Comparison of ENCODE assay signal across 14 cellular contexts in the genomic region with DNA sequence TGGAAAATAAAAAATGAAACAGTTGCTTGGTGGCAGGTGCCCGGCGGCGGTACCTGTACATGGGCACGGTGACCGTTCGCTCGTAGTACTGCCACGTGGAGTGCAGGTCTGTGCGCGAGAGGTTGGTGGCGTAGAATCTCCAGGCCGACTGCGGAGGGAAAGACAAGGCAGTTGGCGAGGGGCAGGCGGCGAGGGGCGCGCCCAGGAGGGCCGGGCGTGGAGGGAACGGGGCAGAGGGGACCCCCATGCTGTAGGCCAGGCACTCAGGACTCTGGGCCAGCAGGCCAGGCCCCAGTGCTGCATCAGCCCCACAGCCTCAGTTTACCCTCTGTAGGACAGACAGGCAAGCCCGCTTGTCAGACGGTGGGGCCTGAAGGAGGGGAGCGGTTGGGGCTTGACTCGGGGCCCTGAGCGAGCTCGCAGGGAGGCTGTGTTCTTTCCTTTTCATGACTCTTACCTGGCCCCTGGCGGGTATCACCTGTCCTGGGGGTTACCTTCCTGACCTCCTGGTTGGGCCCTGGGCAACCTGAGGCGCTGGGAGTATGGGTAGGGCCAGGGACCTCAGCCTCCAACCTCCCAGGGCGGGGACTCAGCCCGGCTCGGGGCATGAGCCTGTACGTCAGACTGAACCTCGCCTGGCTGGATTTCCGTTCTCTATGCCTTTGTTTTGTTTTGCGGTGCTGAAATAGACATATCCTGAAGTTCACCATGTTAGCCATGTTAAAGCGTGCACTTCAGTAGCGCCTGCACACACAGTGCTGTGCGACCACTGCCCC. TPM values are rescaled to one million over a fixed set of nuclear protein-coding genes. Genes with fewer than 3 reads are reported as not detected.
DNase-seq lines count a peak whose midpoint lies in the region; ATAC-seq, FAIRE-seq and TF ChIP-seq lines count a peak whose summit lies in the region.
"Had no signal": no experiment of that assay in that cellular context is flagged by ENCODE, and none has a peak within 500 bp of the region (broad histone marks: within the 10 kb centered on the region; RNA-seq: fewer than 3 reads in every experiment).

No MANE protein-coding gene starts in this region.

- H3K27ac Mint-ChIP-seq in stimulated activated naive CD8-positive, alpha-beta T cell treated with anti-CD3 and anti-CD28 coated beads, Interleukin-15, amount 100 ng/mL, for 72 hours = no peak overlapping the region
- H3K27ac Mint-ChIP-seq in activated T-helper 1 cell treated with anti-CD3 and anti-CD28 coated beads, Interleukin-12 subunit alpha, Interleukin-12 subunit beta, Interleukin-2, Interleukin-4 antibody, amounts not matched to agents 30 ng/mL and 10 ng/mL and 1 ng/mL, durations not matched to agents 14 hours and 24 hours and 36 hours = no peak overlapping the region

- intact Hi-C loops in HepG2 (cut with micrococcal nuclease; ENCODE audit: unreplicated experiment) (no loop called here), right lobe of liver (cut with DNase I) (no loop called here)
- intact Hi-C loops in activated T-helper 1 cell treated with anti-CD3 and anti-CD28 coated beads, Interleukin-12 subunit alpha, Interleukin-12 subunit beta, Interleukin-2, Interleukin-4 antibody, amounts not matched to agents 30 ng/mL and 10 ng/mL and 1 ng/mL, durations not matched to agents 14 hours and 24 hours and 36 hours (cut with micrococcal nuclease) = no loop called here

- TF ChIP-seq EP300 in HepG2 (IDR thresholded peaks at IDR 0.05; ENCODE audit: low read depth in 2 of 2, low read length in 2 of 2) = no peak
- TF ChIP-seq EP300 in HepG2 (CRISPR knock-in tag; IDR thresholded peaks at IDR 0.05; ENCODE audit: borderline replicate concordance) = no peak

- in situ Hi-C loops in HepG2 (cut with HindIII; ENCODE audit: extremely low pct_ligation_motif_present, low pct_unique_long_range_greater_than_20kb) = no loop called here

- TF ChIP-seq POLR2A in HepG2 (IDR thresholded peaks at IDR 0.05; ENCODE audit: insufficient read depth in 1 of 2, low read depth in 2 of 2, low read length in 2 of 2) (no peak), right lobe of liver (IDR thresholded peaks at IDR 0.05) (no peak)

- CTCF ChIA-PET in HepG2 (lab: Yijun Ruan, JAX; ENCODE audit: low intra/inter-chr PET ratio, low total read pairs) = no interaction called here

- peaks cover 32% of the 10 kb centered on the region for H3K27me3 Mint-ChIP-seq in stimulated activated naive CD8-positive, alpha-beta T cell treated with anti-CD3 and anti-CD28 coated beads, Interleukin-15, amount 100 ng/mL, for 72 hours
- H3K27me3 Mint-ChIP-seq in activated T-helper 1 cell treated with anti-CD3 and anti-CD28 coated beads, Interleukin-12 subunit alpha, Interleukin-12 subunit beta, Interleukin-2, Interleukin-4 antibody, amounts not matched to agents 30 ng/mL and 10 ng/mL and 1 ng/mL, durations not matched to agents 14 hours and 24 hours and 36 hours (ENCODE audit: insufficient read depth) = no peaks in the 10 kb centered on the region

- FAIRE-seq in HepG2 (lab: Jason Lieb, UNC) (no peak), HTR-8/SVneo (lab: Jason Lieb, UNC) (peak; percentile 26)
- FAIRE-seq: H54 had no signal

- no peak for TF ChIP-seq CTCF in HepG2 (CRISPR knock-in tag; IDR thresholded peaks at IDR 0.05)
- TF ChIP-seq CTCF in right lobe of liver (IDR thresholded peaks at IDR 0.05) = no peak

- H3K9me3 ChIP-seq in HepG2 (ENCODE audit: low read length) = no peaks in the 10 kb centered on the region
- no peaks in the 10 kb centered on the region for H3K9me3 ChIP-seq in right lobe of liver
- H3K9me3 ChIP-seq: BE2C had no signal

- POLR2A ChIA-PET in HepG2 (lab: Yijun Ruan, JAX) = no interaction called here

- ATAC-seq in HepG2 (peak; percentile 14; the same call in 2 of the 3 replicates), right lobe of liver (no peak), HG03469 (IDR thresholded peaks at IDR 0.05; ENCODE audit: unreplicated experiment) (no peak)
- ATAC-seq in stimulated activated naive CD8-positive, alpha-beta T cell treated with anti-CD3 and anti-CD28 coated beads, Interleukin-15, amount 100 ng/mL, for 72 hours = peak; percentile 29

- TF ChIP-seq RAD21 in HepG2 (CRISPR knock-in tag; IDR thresholded peaks at IDR 0.05) = no peak

- no TSS peak for BruUV-seq in HepG2 (replicated peaks; lab: Mats Ljungman, UMichigan)

- H3K4me1 Mint-ChIP-seq in stimulated activated naive CD8-positive, alpha-beta T cell treated with anti-CD3 and anti-CD28 coated beads, Interleukin-15, amount 100 ng/mL, for 72 hours = peaks cover 27% of the 10 kb centered on the region
- H3K4me1 Mint-ChIP-seq in activated T-helper 1 cell treated with anti-CD3 and anti-CD28 coated beads, Interleukin-12 subunit alpha, Interleukin-12 subunit beta, Interleukin-2, Interleukin-4 antibody, amounts not matched to agents 30 ng/mL and 10 ng/mL and 1 ng/mL, durations not matched to agents 14 hours and 24 hours and 36 hours (ENCODE audit: low read depth) = peaks cover 10% of the 10 kb centered on the region

- H3K36me3 Mint-ChIP-seq in activated T-helper 1 cell treated with anti-CD3 and anti-CD28 coated beads, Interleukin-12 subunit alpha, Interleukin-12 subunit beta, Interleukin-2, Interleukin-4 antibody, amounts not matched to agents 30 ng/mL and 10 ng/mL and 1 ng/mL, durations not matched to agents 14 hours and 24 hours and 36 hours (ENCODE audit: low read depth) = no peaks in the 10 kb centered on the region

- no peaks in the 10 kb centered on the region for H3K9me3 Mint-ChIP-seq in stimulated activated naive CD8-positive, alpha-beta T cell treated with anti-CD3 and anti-CD28 coated beads, Interleukin-15, amount 100 ng/mL, for 72 hours
- peaks cover 4% of the 10 kb centered on the region for H3K9me3 Mint-ChIP-seq in activated T-helper 1 cell treated with anti-CD3 and anti-CD28 coated beads, Interleukin-12 subunit alpha, Interleukin-12 subunit beta, Interleukin-2, Interleukin-4 antibody, amounts not matched to agents 30 ng/mL and 10 ng/mL and 1 ng/mL, durations not matched to agents 14 hours and 24 hours and 36 hours

- H3K79me2 ChIP-seq in HepG2 (ENCODE audit: insufficient read depth, low read length) = no peaks in the 10 kb centered on the region

- 75% methylated on average over 39 of the region's 39 CpGs for WGBS in HepG2 (ENCODE audit: low lambda C conversion rate)
- WGBS in right lobe of liver (ENCODE audit: insufficient coverage, low coverage, low lambda C conversion rate, missing lambda C conversion rate) = 86% methylated on average over 21 of the region's 39 CpGs

- no peak for DNase-seq in HepG2 (ENCODE audit: low spot score)
- DNase-seq in right lobe of liver = no peak
- DNase-seq in HTR-8/SVneo (ENCODE audit: insufficient read length, low spot score) = no peak
- peak; percentile 14 for DNase-seq in central memory CD4-positive, alpha-beta T cell
- DNase-seq in stimulated activated naive CD8-positive, alpha-beta T cell treated with anti-CD3 and anti-CD28 coated beads, Interleukin-15, amount 100 ng/mL, for 72 hours = no peak
- no peak for DNase-seq in NCI-H748 (lab: John Stamatoyannopoulos, UW; ENCODE audit: unreplicated experiment)
- DNase-seq in activated T-helper 1 cell treated with anti-CD3 and anti-CD28 coated beads, Interleukin-12 subunit alpha, Interleukin-12 subunit beta, Interleukin-2, Interleukin-4 antibody, amounts not matched to agents 30 ng/mL and 10 ng/mL and 1 ng/mL, durations not matched to agents 14 hours and 24 hours and 36 hours (ENCODE audit: low spot score) = no peak
- DNase-seq: amniotic stem cell, NCI-H524 treated with DMSO at 0.1 percent for 48 hours had no signal

- no peak overlapping the region for H3K4me2 ChIP-seq in HepG2 (ENCODE audit: low read depth, low read length)

- no peak overlapping the region for H3K4me3 ChIP-seq in HepG2 (replicated peaks in 1 of 3; ENCODE audit: insufficient read depth in 1 of 3, low read depth in 2 of 3, low read length in 3 of 3)
- H3K4me3 ChIP-seq in right lobe of liver = no peak overlapping the region

- H3K36me3 ChIP-seq in HepG2 (replicated peaks in 1 of 2; ENCODE audit: control insufficient read depth in 1 of 2, insufficient read depth in 2 of 2, low read length in 2 of 2) (no peaks in the 10 kb centered on the region), right lobe of liver (no peaks in the 10 kb centered on the region)
- H3K36me3 ChIP-seq: BE2C had no signal

- peaks cover 4% of the 10 kb centered on the region; the same call in 1 of the 2 replicates for H4K20me1 ChIP-seq in HepG2 (ENCODE audit: insufficient read depth, low read length)

- no peak overlapping the region for H3K9ac ChIP-seq in HepG2 (ENCODE audit: insufficient read depth, low read depth, low read length)

- H3K27me3 ChIP-seq in HepG2 (ENCODE audit: control insufficient read depth in 1 of 2, insufficient read depth in 2 of 2, low read length in 2 of 2) (peaks cover 12 to 44% of the 10 kb centered on the region in 2 experiments), right lobe of liver (no peaks in the 10 kb centered on the region)
- H3K27me3 ChIP-seq: BE2C had no signal

- no peaks in the 10 kb centered on the region for H3K4me1 ChIP-seq in HepG2 (ENCODE audit: insufficient read depth, low read length)
- no peaks in the 10 kb centered on the region for H3K4me1 ChIP-seq in right lobe of liver
- H3K4me1 ChIP-seq: BE2C had no signal

- H2AFZ ChIP-seq in HepG2 (ENCODE audit: low read length) = no peak overlapping the region

- peak overlapping the region; percentile 71 to 75 for H3K4me3 Mint-ChIP-seq in stimulated activated naive CD8-positive, alpha-beta T cell treated with anti-CD3 and anti-CD28 coated beads, Interleukin-15, amount 100 ng/mL, for 72 hours
- no peak overlapping the region for H3K4me3 Mint-ChIP-seq in activated T-helper 1 cell treated with anti-CD3 and anti-CD28 coated beads, Interleukin-12 subunit alpha, Interleukin-12 subunit beta, Interleukin-2, Interleukin-4 antibody, amounts not matched to agents 30 ng/mL and 10 ng/mL and 1 ng/mL, durations not matched to agents 14 hours and 24 hours and 36 hours

- H3K27ac ChIP-seq in HepG2 (ENCODE audit: extremely low read length, insufficient read depth, low read length) (no peak overlapping the region), right lobe of liver (no peak overlapping the region)

RNA-seq across cellular contexts. Expression of gene KCNQ2, which starts 38.5 kb away (rescaled TPM):
- total RNA-seq in HepG2 (2016; rRNA removed; fragmentation: Illumina TruSeq; extraction: Trizol) (not detected in 2 replicates), right lobe of liver (not detected)
- not detected in 2 replicates for total RNA-seq in HepG2 (2016; cell fraction: cytosol; rRNA removed; fragmentation: Illumina TruSeq; extraction: Trizol; ENCODE audit: low read depth)
- total RNA-seq in HepG2 (2016; cell fraction: insoluble cytoplasmic fraction; rRNA removed; fragmentation: Illumina TruSeq; extraction: Trizol) = not detected in 2 replicates
- not detected in 2 replicates for total RNA-seq in HepG2 (2016; cell fraction: membrane; rRNA removed; fragmentation: Illumina TruSeq; extraction: Trizol)
- total RNA-seq in HepG2 (2016; cell fraction: nucleus; rRNA removed; fragmentation: Illumina TruSeq; extraction: Trizol) = not detected in 2 replicates
- not detected in 2 replicates for polyA plus RNA-seq in HepG2 (2011; rRNA removed)
- not detected in 2 replicates for polyA plus RNA-seq in HepG2 (2011; cell fraction: cytosol; rRNA removed)
- polyA plus RNA-seq in HepG2 (2011; cell fraction: nucleus; rRNA removed) = 0.03 and 0.10 TPM in 2 replicates
- not detected in 2 replicates for polyA plus RNA-seq in HepG2 (2012)
- polyA plus RNA-seq in HepG2 (2016; cell fraction: cytosol; fragmentation: Illumina TruSeq; extraction: Trizol; ENCODE audit: low read depth) = not detected in 2 replicates
- not detected in 2 replicates for polyA plus RNA-seq in HepG2 (2016; cell fraction: insoluble cytoplasmic fraction; fragmentation: Illumina TruSeq; extraction: Trizol; ENCODE audit: low read depth)
- polyA plus RNA-seq in HepG2 (2016; cell fraction: membrane; fragmentation: Illumina TruSeq; extraction: Trizol; ENCODE audit: low read depth) = not detected in 2 replicates
- polyA plus RNA-seq in HepG2 (2016; cell fraction: nucleus; fragmentation: Illumina TruSeq; extraction: Trizol; ENCODE audit: insufficient read depth, low read depth) = not detected in 2 replicates
- polyA minus RNA-seq in HepG2 (2011; rRNA and poly(A)+ RNA removed; ENCODE audit: low replicate concordance) = 0.02 and 1.2 TPM in 2 replicates
- polyA minus RNA-seq in HepG2 (2011; cell fraction: cytosol; rRNA and poly(A)+ RNA removed) = not detected in 2 replicates
- not detected in 2 replicates for polyA minus RNA-seq in HepG2 (2011; cell fraction: nucleus; rRNA and poly(A)+ RNA removed)
- total RNA-seq in activated T-helper 1 cell treated with anti-CD3 and anti-CD28 coated beads, Interleukin-12 subunit alpha, Interleukin-12 subunit beta, Interleukin-2, Interleukin-4 antibody, amounts not matched to agents 30 ng/mL and 10 ng/mL and 1 ng/mL, durations not matched to agents 14 hours and 24 hours and 36 hours = not detected in 2 replicates
- total RNA-seq: mammary epithelial cell, OCI-LY7 had no signal
- polyA plus RNA-seq: mammary epithelial cell had no signal

Comparison
In these comparisons a context has a peak if more than half of its experiments do, and no peak if none do; other contexts are left out.
1. ATAC-seq: peak in HepG2 (single experiment) and stimulated activated naive CD8-positive, alpha-beta T cell treated with anti-CD3 and anti-CD28 coated beads, Interleukin-15, amount 100 ng/mL, for 72 hours (single experiment); none in right lobe of liver (0 of 4) and HG03469 (single experiment).